In the genomic region with DNA sequence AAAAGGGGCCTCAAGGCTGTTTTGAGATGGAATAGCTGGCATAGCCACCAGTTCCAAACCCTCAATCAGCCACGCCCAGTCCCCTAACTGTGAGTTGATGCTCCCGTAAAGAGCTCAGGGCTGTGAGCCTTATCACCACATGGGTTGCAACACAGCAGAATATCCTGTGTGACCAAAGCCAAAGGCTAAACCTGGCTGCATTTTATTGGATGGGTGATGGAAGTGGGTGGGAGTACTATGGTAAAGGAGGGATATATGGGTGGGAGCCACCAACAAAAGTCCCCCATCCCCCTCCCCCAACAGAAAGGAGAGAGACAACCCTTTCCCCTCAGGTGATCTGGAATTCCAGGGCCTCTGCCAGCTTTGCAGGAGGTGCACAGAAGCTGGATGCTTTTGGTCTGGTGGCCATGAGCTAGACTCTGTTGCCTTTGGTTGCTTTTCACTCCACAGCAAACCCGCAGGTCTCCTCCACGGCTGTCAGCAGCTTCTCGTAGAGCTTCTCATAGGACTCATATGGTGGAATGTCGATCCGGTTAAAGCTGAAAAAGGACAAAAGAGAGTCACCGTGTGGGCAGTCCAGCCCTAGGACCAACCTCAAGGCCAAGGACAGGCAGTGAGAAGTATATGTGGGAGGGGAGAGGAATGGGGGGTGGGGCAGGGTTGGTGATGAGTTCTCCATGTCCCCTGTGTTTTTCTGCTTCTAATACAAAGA, we compare ENCODE assay signal across 14 cellular contexts.
DNase-seq lines count a peak whose midpoint lies in the region; TF ChIP-seq lines count a peak whose summit lies in the region.
"Had no signal": no experiment of that assay in that cellular context is flagged by ENCODE, and none has a peak within 500 bp of the region (broad histone marks: within the 10 kb centered on the region; RNA-seq: fewer than 3 reads in every experiment).

No MANE protein-coding gene starts in this region.

- no peak overlapping the region for H3K27ac ChIP-seq in mammary epithelial cell (ENCODE audit: insufficient read depth, low read depth, low read length)
- H3K27ac ChIP-seq in esophagus squamous epithelium: peak overlapping the region; percentile 26 to 85 (median 68)
- peak overlapping the region; percentile 19 to 35 for H3K27ac ChIP-seq in prostate gland
- peak overlapping the region; percentile 43 to 73 for H3K27ac ChIP-seq in uterus
- H3K27ac ChIP-seq in A673 (ENCODE audit: low read depth, low read length, poor library complexity, severe bottlenecking): no peak overlapping the region
- H3K27ac ChIP-seq: KMS-11 had no signal

- no peak overlapping the region for H3K4me3 Mint-ChIP-seq in MCF 10A (ENCODE audit: unreplicated experiment)

- in situ Hi-C loops in mammary epithelial cell (cut with MboI; ENCODE audit: low sequenced_read_pairs in 2 of 2): no loop called here

- H3K27me3 ChIP-seq in mammary epithelial cell (ENCODE audit: insufficient read depth, low read length) (no peaks in the 10 kb centered on the region), esophagus squamous epithelium (no peaks in the 10 kb centered on the region), prostate gland (replicated peaks; ENCODE audit: insufficient read depth) (no peaks in the 10 kb centered on the region), uterus (no peaks in the 10 kb centered on the region), A673 (replicated peaks; ENCODE audit: insufficient read depth, low read depth, low read length, poor library complexity) (no peaks in the 10 kb centered on the region)

- H3K4me1 ChIP-seq in mammary epithelial cell (ENCODE audit: insufficient read depth, low read length): no peaks in the 10 kb centered on the region
- peaks cover 3 to 20% (median 5%) of the 10 kb centered on the region in 3 donors for H3K4me1 ChIP-seq in esophagus squamous epithelium
- H3K4me1 ChIP-seq in prostate gland (replicated peaks): no peaks in the 10 kb centered on the region
- no peaks in the 10 kb centered on the region for H3K4me1 ChIP-seq in uterus
- no peaks in the 10 kb centered on the region for H3K4me1 ChIP-seq in A673 (ENCODE audit: insufficient read depth, low read length, poor library complexity, severe bottlenecking)

- peaks cover 74% of the 10 kb centered on the region for H3K36me3 Mint-ChIP-seq in MCF 10A (ENCODE audit: insufficient read depth, unreplicated experiment)

- peaks cover 28% of the 10 kb centered on the region for H3K36me3 ChIP-seq in mammary epithelial cell (ENCODE audit: insufficient read depth, low read length)
- H3K36me3 ChIP-seq in esophagus squamous epithelium: peaks cover 42 to 88% (median 57%) of the 10 kb centered on the region in 3 donors
- H3K36me3 ChIP-seq in prostate gland: peaks cover 5 to 48% of the 10 kb centered on the region in 2 donors
- H3K36me3 ChIP-seq in uterus: no peaks in the 10 kb centered on the region
- peaks cover 75% of the 10 kb centered on the region for H3K36me3 ChIP-seq in A673 (ENCODE audit: insufficient read depth, low read length, poor library complexity, severe bottlenecking)

- DNase-seq in MCF 10A (ENCODE audit: unreplicated experiment) (peak; percentile 4), mammary epithelial cell (no peak), esophagus squamous epithelium (lab: John Stamatoyannopoulos, UW) (no peak), prostate gland (ENCODE audit: low spot score) (no peak), uterus (no peak), cerebellum (ENCODE audit: low spot score) (no peak), A673 (ENCODE audit: low spot score) (no peak), C1 segment of cervical spinal cord (lab: John Stamatoyannopoulos, UW) (no peak)
- DNase-seq: effector memory CD4-positive, alpha-beta T cell; islet precursor cell; NCI-H2029 treated with DMSO at 0.1 percent for 48 hours; NCI-H774 had no signal

- H3K9me3 ChIP-seq in mammary epithelial cell (replicated peaks; ENCODE audit: insufficient read depth, low read length) (no peaks in the 10 kb centered on the region), esophagus squamous epithelium (no peaks in the 10 kb centered on the region), prostate gland (no peaks in the 10 kb centered on the region), uterus (no peaks in the 10 kb centered on the region), A673 (ENCODE audit: low read depth, low read length, poor library complexity, severe bottlenecking) (no peaks in the 10 kb centered on the region)

- 95% methylated on average over 8 of the region's 8 CpGs for WGBS in mammary epithelial cell (ENCODE audit: low coverage, missing lambda C conversion rate)
- 62 to 95% methylated on average over 3 to 7 of the region's 8 CpGs for WGBS in esophagus squamous epithelium, 2 donors
- WGBS in prostate gland: 97% methylated on average over 8 of the region's 8 CpGs

- dilution Hi-C loops in mammary epithelial cell (cut with HindIII; ENCODE audit: low sequenced_read_pairs): no loop called here

- TF ChIP-seq CTCF in MCF 10A (IDR thresholded peaks at IDR 0.05; ENCODE audit: unreplicated experiment) (no peak), mammary epithelial cell (conservative IDR thresholded peaks at IDR 0.05 in 1 of 2, IDR thresholded peaks at IDR 0.05 in 1 of 2; ENCODE audit: extremely low read depth in 1 of 2, insufficient read depth in 1 of 2, low read depth in 1 of 2, low read length in 2 of 2) (no peak), esophagus squamous epithelium (IDR thresholded peaks at IDR 0.05) (no peak), prostate gland (IDR thresholded peaks at IDR 0.05) (no peak), uterus (IDR thresholded peaks at IDR 0.05) (no peak), A673 (conservative IDR thresholded peaks at IDR 0.05; ENCODE audit: low read depth, low read length) (no peak)

- no peaks in the 10 kb centered on the region for H3K4me1 Mint-ChIP-seq in MCF 10A (ENCODE audit: insufficient read depth, unreplicated experiment)

- H3K9me3 Mint-ChIP-seq in MCF 10A (ENCODE audit: unreplicated experiment): no peaks in the 10 kb centered on the region
- H3K9me3 Mint-ChIP-seq: activated naive CD4-positive, alpha-beta T cell treated with anti-CD3 and anti-CD28 coated beads, Interleukin-2, amount 50 U/mL, for 72 hours had no signal

- no peak for TF ChIP-seq POLR2A in esophagus squamous epithelium (IDR thresholded peaks at IDR 0.05)
- TF ChIP-seq POLR2A in prostate gland (IDR thresholded peaks at IDR 0.05): no peak
- no peak for TF ChIP-seq POLR2A in uterus (IDR thresholded peaks at IDR 0.05)

- intact Hi-C loops in MCF 10A (cut with micrococcal nuclease) (no loop called here), mammary epithelial cell (cut with micrococcal nuclease) (no loop called here), esophagus squamous epithelium (cut with DNase I) (no loop called here), prostate gland (cut with DNase I) (no loop called here), uterus (cut with DNase I; ENCODE audit: low total_unique reads) (loop anchor here (10.0 kb wide), 1 partner anchor 284 kb away; no protein-coding TSS in a partner anchor), A673 (cut with micrococcal nuclease; ENCODE audit: unreplicated experiment) (no loop called here)

- no TSS peak for BruUV-seq in MCF 10A (replicated peaks; lab: Mats Ljungman, UMichigan)
- BruUV-seq in mammary epithelial cell (replicated peaks; lab: Mats Ljungman, UMichigan): no TSS peak
- BruUV-seq in A673 (replicated peaks; lab: Mats Ljungman, UMichigan): no TSS peak

- H2AFZ ChIP-seq in mammary epithelial cell (ENCODE audit: low read depth, low read length): no peak overlapping the region

- no peak overlapping the region for H3K27ac Mint-ChIP-seq in MCF 10A (ENCODE audit: low read depth, unreplicated experiment)

- H3K4me2 ChIP-seq in mammary epithelial cell (ENCODE audit: insufficient read depth, low read depth, low read length): no peak overlapping the region
- H3K4me2 ChIP-seq: KMS-11 had no signal

- CTCF ChIA-PET in MCF 10A (lab: Yijun Ruan, JAX) (interaction anchor here (0.6 to 2.3 kb wide), 3 partner anchors 132 to 297 kb away, joined by 3 to 9 read pairs (median 4); no protein-coding TSS in a partner anchor), mammary epithelial cell (lab: Charles Lee; ENCODE audit: low non-redundant PET) (no interaction called here), A673 (lab: Charles Lee) (no interaction called here)

- H3K27me3 Mint-ChIP-seq in MCF 10A (ENCODE audit: insufficient read depth, unreplicated experiment): no peaks in the 10 kb centered on the region

- H3K9ac ChIP-seq in mammary epithelial cell (ENCODE audit: insufficient read depth, low read length): no peak overlapping the region
- H3K9ac ChIP-seq: KMS-11 had no signal

- POLR2A ChIA-PET in MCF 10A (lab: Yijun Ruan, JAX) (interaction anchor here (0.8 to 1.8 kb wide), 2 partner anchors 14 to 171 kb away, joined by 3 to 4 read pairs; no protein-coding TSS in a partner anchor), A673 (lab: Charles Lee; ENCODE audit: low non-redundant PET) (no interaction called here)

- H3K79me2 ChIP-seq in mammary epithelial cell (ENCODE audit: insufficient read depth, low read length): peaks cover 8% of the 10 kb centered on the region

- H3K4me3 ChIP-seq in mammary epithelial cell (replicated peaks in 1 of 3; ENCODE audit: insufficient read depth in 1 of 3, low read depth in 2 of 3, low read length in 3 of 3) (no peak overlapping the region), esophagus squamous epithelium (no peak overlapping the region), prostate gland (no peak overlapping the region), uterus (no peak overlapping the region), A673 (ENCODE audit: low read depth, low read length, poor library complexity, severe bottlenecking) (no peak overlapping the region)

- no peaks in the 10 kb centered on the region for H4K20me1 ChIP-seq in mammary epithelial cell (ENCODE audit: insufficient read depth, low read length)

Comparison
In these comparisons a context has a peak if more than half of its experiments do, and no peak if none do; other contexts are left out.
1. H3K27ac ChIP-seq: peak in esophagus squamous epithelium (4 of 4), prostate gland (2 of 2) and uterus (2 of 2); none in mammary epithelial cell (single experiment) and A673 (single experiment).